2 cellular contexts compared by ENCODE assay signal in genomic region chr5:150248493-150248892, GRCh38. TPM values are rescaled to one million over a fixed set of nuclear protein-coding genes. Genes with fewer than 3 reads are reported as not detected.
"Had no signal": no experiment of that assay in that cellular context is flagged by ENCODE, and none has a peak within 500 bp of the region (broad histone marks: within the 10 kb centered on the region; RNA-seq: fewer than 3 reads in every experiment).

No MANE protein-coding gene starts in this region.

RNA-seq across cellular contexts. Expression of gene CAMK2A, which starts 41.1 kb away (rescaled TPM):
- polyA plus RNA-seq: GM12878 had no signal

RNA-seq across cellular contexts. Expression of gene ARSI, which starts 54.2 kb away (rescaled TPM):
- total RNA-seq: GM12878 had no signal
- polyA plus RNA-seq: GM12878 had no signal

RNA-seq across cellular contexts. Expression of gene SLC6A7, which starts 58.6 kb away (rescaled TPM):
- total RNA-seq: G401 had no signal
